In the genomic region with DNA sequence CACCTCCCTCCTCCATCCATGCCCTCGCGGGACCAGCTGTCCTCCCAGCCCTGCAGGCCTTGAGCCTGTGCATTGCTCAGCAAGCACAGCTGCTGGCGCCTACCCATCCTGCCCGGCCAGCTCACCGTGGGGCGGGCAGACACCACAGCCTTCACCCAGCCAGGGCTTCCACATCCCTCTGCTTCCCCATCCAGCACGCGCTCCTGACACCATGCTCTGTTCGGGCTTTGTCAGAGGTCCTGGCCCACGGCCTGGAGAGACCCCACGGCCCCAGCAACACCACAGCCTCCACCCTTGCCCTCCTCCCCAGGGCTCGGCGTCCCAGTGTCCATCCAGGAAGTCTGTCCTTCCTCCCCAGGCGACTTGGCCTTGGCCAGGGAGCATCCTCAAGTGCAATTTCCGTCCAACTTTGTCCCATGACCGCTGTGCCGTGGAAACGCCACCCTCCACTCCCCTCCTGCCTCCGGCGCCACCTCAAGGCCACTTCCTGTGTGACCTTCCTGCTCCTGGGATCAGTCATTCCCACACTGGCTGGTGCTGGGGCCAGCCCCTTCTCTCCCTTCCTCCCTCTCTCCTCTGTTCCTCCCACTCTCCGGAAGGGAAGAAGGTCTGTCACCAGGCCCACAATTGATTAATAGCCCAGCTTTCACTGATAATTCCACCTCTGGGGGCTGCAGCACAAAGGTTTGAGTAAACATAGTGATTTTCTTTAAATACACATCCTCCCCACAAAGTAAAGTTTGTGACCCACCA, we compare ENCODE assay signal across 1 cellular context.
TF ChIP-seq lines count a peak whose summit lies in the region.

No MANE protein-coding gene starts in this region.

TF ChIP-seq in HCT116, 20 proteins besides CTCF, POLR2A, EP300 and RAD21 (continued from another document):
- TF ChIP-seq TCF7L2 (IDR thresholded peaks at IDR 0.05; ENCODE audit: borderline replicate concordance, extremely low read depth, insufficient read depth, insufficient read length) (peak; percentile 94), FOSL1 (IDR thresholded peaks at IDR 0.05; ENCODE audit: low read depth) (no peak), ZFX (IDR thresholded peaks at IDR 0.05) (peak; percentile 19; the same call in 1 of the 2 replicates), ZNF274 (IDR thresholded peaks at IDR 0.05; ENCODE audit: low read depth, low read length) (no peak)
TF ChIP-seq in HCT116: peak in this region for 2.
